In the genomic region with DNA sequence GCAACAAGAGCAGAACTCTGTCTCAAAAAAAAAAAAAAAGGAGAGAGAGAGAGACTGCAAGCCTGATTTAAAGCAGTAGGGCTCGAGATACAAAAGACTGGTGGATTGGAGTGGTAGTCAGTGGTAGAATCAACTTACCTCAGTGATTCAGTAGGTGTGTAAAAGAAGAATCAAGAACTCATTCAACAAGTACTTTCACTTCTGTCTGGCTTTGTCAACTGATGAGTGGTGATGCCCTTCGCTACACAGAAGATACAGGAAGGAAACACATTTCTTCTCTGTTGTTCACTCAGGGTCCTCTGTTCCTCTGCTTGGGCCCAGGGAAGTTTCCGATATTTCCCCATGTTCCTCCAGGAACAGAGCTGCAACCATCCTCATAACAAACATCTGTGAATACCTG, we compare ENCODE assay signal across 1 cellular context.
TF ChIP-seq lines count a peak whose summit lies in the region.

No MANE protein-coding gene starts in this region.

TF ChIP-seq in HEK293, 187 proteins besides CTCF, POLR2A, EP300 and RAD21 (continued from another document):
- no peak for TF ChIP-seq PRDM2 (tag by site-specific recombination; IDR thresholded peaks at IDR 0.05; ENCODE audit: borderline replicate concordance)
- TF ChIP-seq, protein P1, sequence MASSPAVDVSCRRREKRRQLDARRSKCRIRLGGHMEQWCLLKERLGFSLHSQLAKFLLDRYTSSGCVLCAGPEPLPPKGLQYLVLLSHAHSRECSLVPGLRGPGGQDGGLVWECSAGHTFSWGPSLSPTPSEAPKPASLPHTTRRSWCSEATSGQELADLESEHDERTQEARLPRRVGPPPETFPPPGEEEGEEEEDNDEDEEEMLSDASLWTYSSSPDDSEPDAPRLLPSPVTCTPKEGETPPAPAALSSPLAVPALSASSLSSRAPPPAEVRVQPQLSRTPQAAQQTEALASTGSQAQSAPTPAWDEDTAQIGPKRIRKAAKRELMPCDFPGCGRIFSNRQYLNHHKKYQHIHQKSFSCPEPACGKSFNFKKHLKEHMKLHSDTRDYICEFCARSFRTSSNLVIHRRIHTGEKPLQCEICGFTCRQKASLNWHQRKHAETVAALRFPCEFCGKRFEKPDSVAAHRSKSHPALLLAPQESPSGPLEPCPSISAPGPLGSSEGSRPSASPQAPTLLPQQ (tag by site-specific recombination; IDR thresholded peaks at IDR 0.05), result no peak
- TF ChIP-seq ZFP3 (tag by site-specific recombination; IDR thresholded peaks at IDR 0.05; ENCODE audit: low read depth), result no peak
- no peak for TF ChIP-seq ZNF112 (tag by site-specific recombination; IDR thresholded peaks at IDR 0.05)
- TF ChIP-seq ZNF423 (tag by site-specific recombination; IDR thresholded peaks at IDR 0.05), result no peak
- peak; percentile 33; the same call in 1 of the 2 replicates for TF ChIP-seq SCRT2 (tag by site-specific recombination; IDR thresholded peaks at IDR 0.05)
TF ChIP-seq in HEK293: peak in this region for 1.
